1 cellular context compared by ENCODE assay signal in the genomic region with DNA sequence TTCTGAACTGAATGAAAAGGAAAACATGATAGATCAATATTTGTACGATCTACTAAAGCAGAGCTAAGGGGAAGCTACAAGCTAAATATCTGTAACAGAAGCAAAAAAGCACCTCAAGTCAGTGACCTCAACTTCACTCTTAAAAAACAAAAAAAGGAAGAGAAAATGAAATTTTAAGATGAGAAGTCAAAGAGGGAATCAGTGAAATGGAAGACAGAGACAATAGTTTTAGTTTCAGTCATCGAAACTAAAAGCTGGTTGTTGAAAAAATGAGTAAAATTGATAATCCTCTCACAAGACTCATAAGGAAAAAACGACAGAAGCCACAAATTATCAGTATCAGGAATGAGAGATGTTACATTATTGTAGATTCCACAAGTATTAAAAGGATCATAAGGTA.
A peak's percentile ranks its signal among the peaks of the same experiment; 100 is the strongest.
TF ChIP-seq lines count a peak whose summit lies in the region.

No MANE protein-coding gene starts in this region.

TF ChIP-seq in GM12878, 131 proteins besides CTCF, POLR2A, EP300 and RAD21 (continued from another document and continues in another):
- TF ChIP-seq, protein P1, sequence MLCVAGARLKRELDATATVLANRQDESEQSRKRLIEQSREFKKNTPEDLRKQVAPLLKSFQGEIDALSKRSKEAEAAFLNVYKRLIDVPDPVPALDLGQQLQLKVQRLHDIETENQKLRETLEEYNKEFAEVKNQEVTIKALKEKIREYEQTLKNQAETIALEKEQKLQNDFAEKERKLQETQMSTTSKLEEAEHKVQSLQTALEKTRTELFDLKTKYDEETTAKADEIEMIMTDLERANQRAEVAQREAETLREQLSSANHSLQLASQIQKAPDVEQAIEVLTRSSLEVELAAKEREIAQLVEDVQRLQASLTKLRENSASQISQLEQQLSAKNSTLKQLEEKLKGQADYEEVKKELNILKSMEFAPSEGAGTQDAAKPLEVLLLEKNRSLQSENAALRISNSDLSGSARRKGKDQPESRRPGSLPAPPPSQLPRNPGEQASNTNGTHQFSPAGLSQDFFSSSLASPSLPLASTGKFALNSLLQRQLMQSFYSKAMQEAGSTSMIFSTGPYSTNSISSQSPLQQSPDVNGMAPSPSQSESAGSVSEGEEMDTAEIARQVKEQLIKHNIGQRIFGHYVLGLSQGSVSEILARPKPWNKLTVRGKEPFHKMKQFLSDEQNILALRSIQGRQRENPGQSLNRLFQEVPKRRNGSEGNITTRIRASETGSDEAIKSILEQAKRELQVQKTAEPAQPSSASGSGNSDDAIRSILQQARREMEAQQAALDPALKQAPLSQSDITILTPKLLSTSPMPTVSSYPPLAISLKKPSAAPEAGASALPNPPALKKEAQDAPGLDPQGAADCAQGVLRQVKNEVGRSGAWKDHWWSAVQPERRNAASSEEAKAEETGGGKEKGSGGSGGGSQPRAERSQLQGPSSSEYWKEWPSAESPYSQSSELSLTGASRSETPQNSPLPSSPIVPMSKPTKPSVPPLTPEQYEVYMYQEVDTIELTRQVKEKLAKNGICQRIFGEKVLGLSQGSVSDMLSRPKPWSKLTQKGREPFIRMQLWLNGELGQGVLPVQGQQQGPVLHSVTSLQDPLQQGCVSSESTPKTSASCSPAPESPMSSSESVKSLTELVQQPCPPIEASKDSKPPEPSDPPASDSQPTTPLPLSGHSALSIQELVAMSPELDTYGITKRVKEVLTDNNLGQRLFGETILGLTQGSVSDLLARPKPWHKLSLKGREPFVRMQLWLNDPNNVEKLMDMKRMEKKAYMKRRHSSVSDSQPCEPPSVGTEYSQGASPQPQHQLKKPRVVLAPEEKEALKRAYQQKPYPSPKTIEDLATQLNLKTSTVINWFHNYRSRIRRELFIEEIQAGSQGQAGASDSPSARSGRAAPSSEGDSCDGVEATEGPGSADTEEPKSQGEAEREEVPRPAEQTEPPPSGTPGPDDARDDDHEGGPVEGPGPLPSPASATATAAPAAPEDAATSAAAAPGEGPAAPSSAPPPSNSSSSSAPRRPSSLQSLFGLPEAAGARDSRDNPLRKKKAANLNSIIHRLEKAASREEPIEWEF (IDR thresholded peaks at IDR 0.05; ENCODE audit: insufficient replicate concordance, low read depth, low read length), result no peak
- TF ChIP-seq, protein P2, sequence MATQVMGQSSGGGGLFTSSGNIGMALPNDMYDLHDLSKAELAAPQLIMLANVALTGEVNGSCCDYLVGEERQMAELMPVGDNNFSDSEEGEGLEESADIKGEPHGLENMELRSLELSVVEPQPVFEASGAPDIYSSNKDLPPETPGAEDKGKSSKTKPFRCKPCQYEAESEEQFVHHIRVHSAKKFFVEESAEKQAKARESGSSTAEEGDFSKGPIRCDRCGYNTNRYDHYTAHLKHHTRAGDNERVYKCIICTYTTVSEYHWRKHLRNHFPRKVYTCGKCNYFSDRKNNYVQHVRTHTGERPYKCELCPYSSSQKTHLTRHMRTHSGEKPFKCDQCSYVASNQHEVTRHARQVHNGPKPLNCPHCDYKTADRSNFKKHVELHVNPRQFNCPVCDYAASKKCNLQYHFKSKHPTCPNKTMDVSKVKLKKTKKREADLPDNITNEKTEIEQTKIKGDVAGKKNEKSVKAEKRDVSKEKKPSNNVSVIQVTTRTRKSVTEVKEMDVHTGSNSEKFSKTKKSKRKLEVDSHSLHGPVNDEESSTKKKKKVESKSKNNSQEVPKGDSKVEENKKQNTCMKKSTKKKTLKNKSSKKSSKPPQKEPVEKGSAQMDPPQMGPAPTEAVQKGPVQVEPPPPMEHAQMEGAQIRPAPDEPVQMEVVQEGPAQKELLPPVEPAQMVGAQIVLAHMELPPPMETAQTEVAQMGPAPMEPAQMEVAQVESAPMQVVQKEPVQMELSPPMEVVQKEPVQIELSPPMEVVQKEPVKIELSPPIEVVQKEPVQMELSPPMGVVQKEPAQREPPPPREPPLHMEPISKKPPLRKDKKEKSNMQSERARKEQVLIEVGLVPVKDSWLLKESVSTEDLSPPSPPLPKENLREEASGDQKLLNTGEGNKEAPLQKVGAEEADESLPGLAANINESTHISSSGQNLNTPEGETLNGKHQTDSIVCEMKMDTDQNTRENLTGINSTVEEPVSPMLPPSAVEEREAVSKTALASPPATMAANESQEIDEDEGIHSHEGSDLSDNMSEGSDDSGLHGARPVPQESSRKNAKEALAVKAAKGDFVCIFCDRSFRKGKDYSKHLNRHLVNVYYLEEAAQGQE (IDR thresholded peaks at IDR 0.05; ENCODE audit: low read depth, low read length), result no peak
- TF ChIP-seq, protein P3, sequence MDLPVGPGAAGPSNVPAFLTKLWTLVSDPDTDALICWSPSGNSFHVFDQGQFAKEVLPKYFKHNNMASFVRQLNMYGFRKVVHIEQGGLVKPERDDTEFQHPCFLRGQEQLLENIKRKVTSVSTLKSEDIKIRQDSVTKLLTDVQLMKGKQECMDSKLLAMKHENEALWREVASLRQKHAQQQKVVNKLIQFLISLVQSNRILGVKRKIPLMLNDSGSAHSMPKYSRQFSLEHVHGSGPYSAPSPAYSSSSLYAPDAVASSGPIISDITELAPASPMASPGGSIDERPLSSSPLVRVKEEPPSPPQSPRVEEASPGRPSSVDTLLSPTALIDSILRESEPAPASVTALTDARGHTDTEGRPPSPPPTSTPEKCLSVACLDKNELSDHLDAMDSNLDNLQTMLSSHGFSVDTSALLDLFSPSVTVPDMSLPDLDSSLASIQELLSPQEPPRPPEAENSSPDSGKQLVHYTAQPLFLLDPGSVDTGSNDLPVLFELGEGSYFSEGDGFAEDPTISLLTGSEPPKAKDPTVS (IDR thresholded peaks at IDR 0.05; ENCODE audit: low read depth, low read length), result no peak
- TF ChIP-seq SIN3A (IDR thresholded peaks at IDR 0.05; ENCODE audit: low read depth, low read length) (no peak), ZNF24 (IDR thresholded peaks at IDR 0.05) (peak; percentile 49; the same call in 1 of the 2 replicates), YBX1 (IDR thresholded peaks at IDR 0.05) (no peak), TCF7 (IDR thresholded peaks at IDR 0.05; ENCODE audit: borderline replicate concordance) (no peak), TBL1XR1 (IDR thresholded peaks at IDR 0.05; ENCODE audit: low read depth, low read length) (no peak), TCF3 (IDR thresholded peaks at IDR 0.05; ENCODE audit: borderline replicate concordance, insufficient read depth, low read depth, low read length) (0 out of 2 replicates have a peak, but pooled peaks have one; percentile 51), ZNF384 (IDR thresholded peaks at IDR 0.05; ENCODE audit: borderline replicate concordance, low read depth, low read length) (no peak), DPF2 (IDR thresholded peaks at IDR 0.05) (0 out of 2 replicates have a peak, but pooled peaks have one; percentile 45), NR2C1 (IDR thresholded peaks at IDR 0.05) (no peak), RBBP5 (conservative IDR thresholded peaks at IDR 0.05) (no peak), NR2C2 (IDR thresholded peaks at IDR 0.05; ENCODE audit: borderline replicate concordance, control insufficient read depth, insufficient read length, low read depth) (no peak), HDAC2 (IDR thresholded peaks at IDR 0.05) (no peak), CHD4 (IDR thresholded peaks at IDR 0.05) (no peak), FOXK2 (IDR thresholded peaks at IDR 0.05) (no peak), IRF3 (IDR thresholded peaks at IDR 0.05) (no peak), WRNIP1 (IDR thresholded peaks at IDR 0.05; ENCODE audit: borderline replicate concordance, low read depth, low read length) (no peak), SREBF2 (IDR thresholded peaks at IDR 0.05; ENCODE audit: low read length) (no peak), SMARCA5 (IDR thresholded peaks at IDR 0.05) (no peak), PKNOX1 (IDR thresholded peaks at IDR 0.05) (no peak), MXI1 (IDR thresholded peaks at IDR 0.05; ENCODE audit: low read depth, low read length) (no peak), ETV6 (conservative IDR thresholded peaks at IDR 0.05 in 1 of 2, IDR thresholded peaks at IDR 0.05 in 1 of 2; ENCODE audit: borderline replicate concordance in 1 of 2, low read depth in 1 of 2) (no peak), NFXL1 (IDR thresholded peaks at IDR 0.05; ENCODE audit: borderline replicate concordance) (no peak), ZZZ3 (IDR thresholded peaks at IDR 0.05; ENCODE audit: control insufficient read depth, insufficient read length, low read depth) (no peak), NR2F1 (conservative IDR thresholded peaks at IDR 0.05) (peak; percentile 54; the same call in 1 of the 2 replicates), NBN (IDR thresholded peaks at IDR 0.05) (no peak), NFIC (IDR thresholded peaks at IDR 0.05; ENCODE audit: low read depth, low read length) (peak; percentile 94)
- TF ChIP-seq, protein P4, sequence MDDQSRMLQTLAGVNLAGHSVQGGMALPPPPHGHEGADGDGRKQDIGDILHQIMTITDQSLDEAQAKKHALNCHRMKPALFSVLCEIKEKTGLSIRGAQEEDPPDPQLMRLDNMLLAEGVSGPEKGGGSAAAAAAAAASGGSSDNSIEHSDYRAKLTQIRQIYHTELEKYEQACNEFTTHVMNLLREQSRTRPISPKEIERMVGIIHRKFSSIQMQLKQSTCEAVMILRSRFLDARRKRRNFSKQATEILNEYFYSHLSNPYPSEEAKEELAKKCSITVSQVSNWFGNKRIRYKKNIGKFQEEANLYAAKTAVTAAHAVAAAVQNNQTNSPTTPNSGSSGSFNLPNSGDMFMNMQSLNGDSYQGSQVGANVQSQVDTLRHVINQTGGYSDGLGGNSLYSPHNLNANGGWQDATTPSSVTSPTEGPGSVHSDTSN (IDR thresholded peaks at IDR 0.05; ENCODE audit: insufficient replicate concordance, low read depth, low read length), result no peak
- TF ChIP-seq, protein P5, sequence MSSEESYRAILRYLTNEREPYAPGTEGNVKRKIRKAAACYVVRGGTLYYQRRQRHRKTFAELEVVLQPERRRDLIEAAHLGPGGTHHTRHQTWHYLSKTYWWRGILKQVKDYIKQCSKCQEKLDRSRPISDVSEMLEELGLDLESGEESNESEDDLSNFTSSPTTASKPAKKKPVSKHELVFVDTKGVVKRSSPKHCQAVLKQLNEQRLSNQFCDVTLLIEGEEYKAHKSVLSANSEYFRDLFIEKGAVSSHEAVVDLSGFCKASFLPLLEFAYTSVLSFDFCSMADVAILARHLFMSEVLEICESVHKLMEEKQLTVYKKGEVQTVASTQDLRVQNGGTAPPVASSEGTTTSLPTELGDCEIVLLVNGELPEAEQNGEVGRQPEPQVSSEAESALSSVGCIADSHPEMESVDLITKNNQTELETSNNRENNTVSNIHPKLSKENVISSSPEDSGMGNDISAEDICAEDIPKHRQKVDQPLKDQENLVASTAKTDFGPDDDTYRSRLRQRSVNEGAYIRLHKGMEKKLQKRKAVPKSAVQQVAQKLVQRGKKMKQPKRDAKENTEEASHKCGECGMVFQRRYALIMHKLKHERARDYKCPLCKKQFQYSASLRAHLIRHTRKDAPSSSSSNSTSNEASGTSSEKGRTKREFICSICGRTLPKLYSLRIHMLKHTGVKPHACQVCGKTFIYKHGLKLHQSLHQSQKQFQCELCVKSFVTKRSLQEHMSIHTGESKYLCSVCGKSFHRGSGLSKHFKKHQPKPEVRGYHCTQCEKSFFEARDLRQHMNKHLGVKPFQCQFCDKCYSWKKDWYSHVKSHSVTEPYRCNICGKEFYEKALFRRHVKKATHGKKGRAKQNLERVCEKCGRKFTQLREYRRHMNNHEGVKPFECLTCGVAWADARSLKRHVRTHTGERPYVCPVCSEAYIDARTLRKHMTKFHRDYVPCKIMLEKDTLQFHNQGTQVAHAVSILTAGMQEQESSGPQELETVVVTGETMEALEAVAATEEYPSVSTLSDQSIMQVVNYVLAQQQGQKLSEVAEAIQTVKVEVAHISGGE (CRISPR knock-in tag; IDR thresholded peaks at IDR 0.05), result no peak
- TF ChIP-seq, protein P6, sequence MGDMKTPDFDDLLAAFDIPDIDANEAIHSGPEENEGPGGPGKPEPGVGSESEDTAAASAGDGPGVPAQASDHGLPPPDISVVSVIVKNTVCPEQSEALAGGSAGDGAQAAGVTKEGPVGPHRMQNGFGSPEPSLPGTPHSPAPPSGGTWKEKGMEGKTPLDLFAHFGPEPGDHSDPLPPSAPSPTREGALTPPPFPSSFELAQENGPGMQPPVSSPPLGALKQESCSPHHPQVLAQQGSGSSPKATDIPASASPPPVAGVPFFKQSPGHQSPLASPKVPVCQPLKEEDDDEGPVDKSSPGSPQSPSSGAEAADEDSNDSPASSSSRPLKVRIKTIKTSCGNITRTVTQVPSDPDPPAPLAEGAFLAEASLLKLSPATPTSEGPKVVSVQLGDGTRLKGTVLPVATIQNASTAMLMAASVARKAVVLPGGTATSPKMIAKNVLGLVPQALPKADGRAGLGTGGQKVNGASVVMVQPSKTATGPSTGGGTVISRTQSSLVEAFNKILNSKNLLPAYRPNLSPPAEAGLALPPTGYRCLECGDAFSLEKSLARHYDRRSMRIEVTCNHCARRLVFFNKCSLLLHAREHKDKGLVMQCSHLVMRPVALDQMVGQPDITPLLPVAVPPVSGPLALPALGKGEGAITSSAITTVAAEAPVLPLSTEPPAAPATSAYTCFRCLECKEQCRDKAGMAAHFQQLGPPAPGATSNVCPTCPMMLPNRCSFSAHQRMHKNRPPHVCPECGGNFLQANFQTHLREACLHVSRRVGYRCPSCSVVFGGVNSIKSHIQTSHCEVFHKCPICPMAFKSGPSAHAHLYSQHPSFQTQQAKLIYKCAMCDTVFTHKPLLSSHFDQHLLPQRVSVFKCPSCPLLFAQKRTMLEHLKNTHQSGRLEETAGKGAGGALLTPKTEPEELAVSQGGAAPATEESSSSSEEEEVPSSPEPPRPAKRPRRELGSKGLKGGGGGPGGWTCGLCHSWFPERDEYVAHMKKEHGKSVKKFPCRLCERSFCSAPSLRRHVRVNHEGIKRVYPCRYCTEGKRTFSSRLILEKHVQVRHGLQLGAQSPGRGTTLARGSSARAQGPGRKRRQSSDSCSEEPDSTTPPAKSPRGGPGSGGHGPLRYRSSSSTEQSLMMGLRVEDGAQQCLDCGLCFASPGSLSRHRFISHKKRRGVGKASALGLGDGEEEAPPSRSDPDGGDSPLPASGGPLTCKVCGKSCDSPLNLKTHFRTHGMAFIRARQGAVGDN (IDR thresholded peaks at IDR 0.05), result no peak
